In the genomic region with DNA sequence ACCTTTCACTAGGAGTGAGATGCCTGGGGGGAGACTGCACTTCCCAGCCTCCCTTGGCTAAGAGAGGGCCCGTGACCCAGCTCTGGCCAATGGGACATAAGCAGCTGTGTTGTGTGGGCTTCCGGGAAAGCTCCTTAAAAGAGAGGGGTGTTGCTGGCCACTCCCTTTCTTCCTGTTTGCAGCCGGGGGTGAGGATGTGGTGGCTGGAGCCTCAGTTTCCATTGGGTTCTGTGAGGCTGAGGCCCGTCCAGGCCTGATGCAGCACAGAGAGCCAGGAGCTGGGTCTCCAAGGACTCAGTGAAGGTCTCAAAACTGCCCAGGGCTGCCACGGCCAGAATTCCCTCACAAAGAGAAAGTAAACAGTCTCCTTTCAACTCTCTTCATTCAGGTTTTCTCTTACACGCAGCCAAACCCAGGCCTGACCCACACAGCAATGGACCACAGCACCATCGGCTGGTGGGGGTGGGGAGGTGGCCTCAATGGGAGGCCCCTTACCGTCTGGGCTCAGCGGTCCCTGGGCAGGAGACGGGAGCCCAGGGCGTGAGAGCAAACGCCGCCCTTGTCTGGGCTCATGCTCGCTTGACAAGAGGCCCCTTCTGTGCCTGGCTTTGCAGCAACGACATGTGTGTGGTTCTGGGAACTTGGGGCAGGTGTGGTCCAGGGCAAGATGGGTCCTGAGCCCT, we compare ENCODE assay signal across 27 cellular contexts. TPM values are rescaled to one million over a fixed set of nuclear protein-coding genes. Genes with fewer than 3 reads are reported as not detected.
DNase-seq lines count a peak whose midpoint lies in the region; ATAC-seq and TF ChIP-seq lines count a peak whose summit lies in the region.
"Had no signal": no experiment of that assay in that cellular context is flagged by ENCODE, and none has a peak within 500 bp of the region (broad histone marks: within the 10 kb centered on the region; RNA-seq: fewer than 3 reads in every experiment).

No MANE protein-coding gene starts in this region.

- H3K4me2 ChIP-seq in hepatocyte: no peak overlapping the region

- H3K9me3 Mint-ChIP-seq in natural killer cell: no peaks in the 10 kb centered on the region
- no peaks in the 10 kb centered on the region for H3K9me3 Mint-ChIP-seq in activated T-helper 17 cell treated with anti-CD3 and anti-CD28 coated beads, Interleukin-2, amount 50 U/mL, for 72 hours
- H3K9me3 Mint-ChIP-seq: central memory CD8-positive, alpha-beta T cell had no signal

- DNase-seq in BE2C: peak; percentile 4
- peak; percentile 26 for DNase-seq in Daoy (ENCODE audit: low read depth)
- peak; percentile 10 for DNase-seq in RPMI8226
- DNase-seq in natural killer cell: peak; percentile 5
- no peak for DNase-seq in hepatocyte (ENCODE audit: low spot score)
- no peak for DNase-seq in AG08395 (ENCODE audit: low spot score)
- DNase-seq: activated CD4-positive, alpha-beta T cell treated with anti-CD3 and anti-CD28 coated beads, Interleukin-2, amount 50 U/mL, for 1 hour; activated naive CD4-positive, alpha-beta T cell treated with Interleukin-2 at 50 U/mL for 16 hours; DND-41; gastrocnemius medialis; kidney glomerular epithelial cell; mesendoderm; NCI-H1436 treated with DMSO at 0.1 percent for 48 hours; NCI-H524 treated with DMSO at 0.1 percent for 48 hours; SIG-M5; stimulated activated CD4-positive, alpha-beta T cell treated with anti-CD3 and anti-CD28 coated beads, Interleukin-1b, Interleukin-23, amount 100 ng/mL, for 48 hours; stimulated activated naive CD4-positive, alpha-beta T cell had no signal

- no peak overlapping the region for H3K27ac Mint-ChIP-seq in natural killer cell
- H3K27ac Mint-ChIP-seq in activated T-helper 17 cell treated with anti-CD3 and anti-CD28 coated beads, Interleukin-2, amount 50 U/mL, for 72 hours: no peak overlapping the region
- H3K27ac Mint-ChIP-seq: T-helper 1 cell treated with Interleukin-12 subunit alpha and Interleukin-12 subunit beta and Interleukin-4 antibody, amounts not matched to agents 30 μg/mL and 1 μg/mL, for 36 hours had no signal

- H3K4me3 Mint-ChIP-seq in natural killer cell: no peak overlapping the region
- H3K4me3 Mint-ChIP-seq in activated T-helper 17 cell treated with anti-CD3 and anti-CD28 coated beads, Interleukin-2, amount 50 U/mL, for 72 hours: no peak overlapping the region
- H3K4me3 Mint-ChIP-seq: central memory CD8-positive, alpha-beta T cell; naive thymus-derived CD4-positive, alpha-beta T cell; T-helper 1 cell treated with Interleukin-12 subunit alpha and Interleukin-12 subunit beta and Interleukin-4 antibody, amounts not matched to agents 30 μg/mL and 1 μg/mL, for 36 hours had no signal

- intact Hi-C loops in natural killer cell (cut with micrococcal nuclease): no loop called here

- peaks cover 0 to 14% of the 10 kb centered on the region in 2 donors for H3K27me3 Mint-ChIP-seq in natural killer cell (ENCODE audit: low read depth in 2 of 2)
- peaks cover 5% of the 10 kb centered on the region for H3K27me3 Mint-ChIP-seq in activated T-helper 17 cell treated with anti-CD3 and anti-CD28 coated beads, Interleukin-2, amount 50 U/mL, for 72 hours
- H3K27me3 Mint-ChIP-seq: central memory CD8-positive, alpha-beta T cell had no signal

- no peaks in the 10 kb centered on the region for H3K79me2 ChIP-seq in hepatocyte
- H3K79me2 ChIP-seq: parathyroid adenoma had no signal

- no peaks in the 10 kb centered on the region for H3K36me3 Mint-ChIP-seq in natural killer cell
- H3K36me3 Mint-ChIP-seq in activated T-helper 17 cell treated with anti-CD3 and anti-CD28 coated beads, Interleukin-2, amount 50 U/mL, for 72 hours (ENCODE audit: low read depth): no peaks in the 10 kb centered on the region

- H3K9me3 ChIP-seq in BE2C (no peaks in the 10 kb centered on the region), hepatocyte (ENCODE audit: low read depth) (no peaks in the 10 kb centered on the region)
- H3K9me3 ChIP-seq: gastrocnemius medialis had no signal

- H3K27me3 ChIP-seq in BE2C (peaks cover 45% of the 10 kb centered on the region), hepatocyte (peaks cover 24% of the 10 kb centered on the region)

- WGBS in hepatocyte (ENCODE audit: low lambda C conversion rate, missing lambda C conversion rate): 89% methylated on average over 14 of the region's 15 CpGs

- H3K9me2 ChIP-seq in hepatocyte (replicated peaks; ENCODE audit: insufficient read depth): no peaks in the 10 kb centered on the region

- H3K27ac ChIP-seq in hepatocyte: no peak overlapping the region
- H3K27ac ChIP-seq: gastrocnemius medialis, parathyroid adenoma had no signal

- H3K36me3 ChIP-seq in BE2C (no peaks in the 10 kb centered on the region), hepatocyte (replicated peaks; ENCODE audit: insufficient read depth, low read depth) (no peaks in the 10 kb centered on the region)
- H3K36me3 ChIP-seq: gastrocnemius medialis had no signal

- H2AFZ ChIP-seq in hepatocyte: no peak overlapping the region
- H2AFZ ChIP-seq: parathyroid adenoma had no signal

- H3K4me1 Mint-ChIP-seq in natural killer cell: no peaks in the 10 kb centered on the region
- H3K4me1 Mint-ChIP-seq in activated T-helper 17 cell treated with anti-CD3 and anti-CD28 coated beads, Interleukin-2, amount 50 U/mL, for 72 hours: no peaks in the 10 kb centered on the region
- H3K4me1 Mint-ChIP-seq: central memory CD8-positive, alpha-beta T cell had no signal

- H3K4me1 ChIP-seq in BE2C (no peaks in the 10 kb centered on the region), hepatocyte (ENCODE audit: insufficient read depth) (no peaks in the 10 kb centered on the region)
- H3K4me1 ChIP-seq: gastrocnemius medialis, parathyroid adenoma had no signal

- H3K4me3 ChIP-seq in BE2C (ENCODE audit: low read depth, low read length): no peak overlapping the region
- no peak overlapping the region for H3K4me3 ChIP-seq in hepatocyte
- H3K4me3 ChIP-seq: gastrocnemius medialis had no signal

- no peak for TF ChIP-seq CTCF in BE2C (IDR thresholded peaks at IDR 0.05; ENCODE audit: low read depth, low read length)
- TF ChIP-seq CTCF in natural killer cell (IDR thresholded peaks at IDR 0.05): no peak
- no peak for TF ChIP-seq CTCF in hepatocyte (IDR thresholded peaks at IDR 0.05; ENCODE audit: poor library complexity)

- ATAC-seq in natural killer cell: no peak
- ATAC-seq in activated T-helper 17 cell treated with anti-CD3 and anti-CD28 coated beads, Interleukin-2, amount 50 U/mL, for 72 hours (replicated peaks): no peak
- ATAC-seq: gastrocnemius medialis; HCT116; naive thymus-derived CD4-positive, alpha-beta T cell had no signal

- H4K20me1 ChIP-seq in hepatocyte (ENCODE audit: insufficient read depth, poor library complexity, severe bottlenecking): no peaks in the 10 kb centered on the region

RNA-seq across cellular contexts. Expression of a gene that starts 6.6 kb away (rescaled TPM):
- not detected for polyA plus RNA-seq in BE2C (2012; ENCODE audit: insufficient read depth, insufficient read length, low read depth)
- not detected in 2 replicates for total RNA-seq in Daoy (2014; rRNA removed; shearing (Covaris generic))
- total RNA-seq in natural killer cell (not detected), hepatocyte (not detected in 2 replicates)
- not detected in 2 replicates for polyA plus RNA-seq in hepatocyte
- total RNA-seq in activated T-helper 17 cell treated with anti-CD3 and anti-CD28 coated beads, Interleukin-2, amount 50 U/mL, for 72 hours: not detected
- total RNA-seq: aorta; epithelial cell of proximal tubule; gastrocnemius medialis; naive thymus-derived CD4-positive, alpha-beta T cell; skeletal muscle tissue had no signal
- polyA plus RNA-seq: aorta; naive thymus-derived CD4-positive, alpha-beta T cell; thymus had no signal

RNA-seq across cellular contexts. Expression of a gene that starts 52.6 kb away (rescaled TPM):
- polyA plus RNA-seq in BE2C (2012; ENCODE audit: insufficient read depth, insufficient read length, low read depth): 32.7 TPM
- total RNA-seq in Daoy (2014; rRNA removed; shearing (Covaris generic)): 3.2 and 4.9 TPM in 2 replicates
- total RNA-seq in natural killer cell (10 to 100 TPM; 48.0 to 59.4 (median 56.4) TPM), hepatocyte (5.3 and 11.0 TPM in 2 replicates)
- polyA plus RNA-seq in hepatocyte: 10.6 and 12.3 TPM in 2 replicates
- total RNA-seq in activated T-helper 17 cell treated with anti-CD3 and anti-CD28 coated beads, Interleukin-2, amount 50 U/mL, for 72 hours: 10 to 100 TPM; 15.8 to 22.3 TPM

Comparison
In these comparisons a context has a peak if more than half of its experiments do, and no peak if none do; other contexts are left out.
1. DNase-seq: peak in BE2C (single experiment), Daoy (single experiment), RPMI8226 (single experiment) and natural killer cell (single experiment); none in hepatocyte (single experiment) and AG08395 (single experiment).